Comparison of ENCODE assay signal across 17 cellular contexts in the genomic region with DNA sequence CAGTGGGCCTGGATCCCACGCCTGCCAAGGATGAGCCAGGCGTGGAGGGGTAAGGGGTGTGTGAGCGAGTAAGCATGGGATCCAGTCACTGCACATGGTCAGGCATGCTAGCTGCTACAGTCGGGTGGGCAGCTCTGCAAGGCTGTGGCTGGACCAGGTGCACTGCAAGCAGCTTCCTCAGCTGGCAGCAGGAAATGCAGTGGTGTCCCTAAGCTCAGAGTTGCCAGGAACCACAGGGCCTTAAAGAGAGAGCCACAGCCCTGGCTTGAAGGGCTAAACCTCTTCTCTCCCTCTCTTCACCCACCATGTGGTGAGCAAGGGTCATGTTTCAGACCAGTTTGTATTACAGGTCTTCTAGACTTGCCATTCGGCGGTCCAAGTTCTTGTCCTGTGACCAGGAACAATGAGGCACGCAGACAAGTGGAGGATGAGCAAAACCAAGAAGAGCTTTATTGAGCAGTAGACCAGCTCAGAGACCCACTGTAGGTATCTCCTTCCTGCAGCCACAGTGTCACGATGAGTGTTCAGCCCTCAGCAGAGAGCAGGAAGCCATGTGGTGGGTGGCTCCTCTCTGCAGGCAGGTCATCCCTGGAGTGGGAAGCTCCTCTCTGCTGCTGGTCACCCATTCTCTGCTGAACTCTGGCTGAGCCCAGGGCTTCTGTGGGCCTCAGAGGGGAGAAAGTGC.
DNase-seq lines count a peak whose midpoint lies in the region; ATAC-seq, FAIRE-seq and TF ChIP-seq lines count a peak whose summit lies in the region.
"Had no signal": no experiment of that assay in that cellular context is flagged by ENCODE, and none has a peak within 500 bp of the region (broad histone marks: within the 10 kb centered on the region; RNA-seq: fewer than 3 reads in every experiment).

No MANE protein-coding gene starts in this region.

- H3K4me3 Mint-ChIP-seq in activated CD4-positive, alpha-beta memory T cell treated with anti-CD3 and anti-CD28 coated beads, Interleukin-2, amount 10 ng/mL, durations not matched to agents 7 days and 5 days = no peak overlapping the region
- H3K4me3 Mint-ChIP-seq: naive B cell, T-cell had no signal

- WGBS in pancreas, 2 donors = 68 to 76% methylated on average over 8 of the region's 8 CpGs

- H3K9me3 Mint-ChIP-seq in activated CD4-positive, alpha-beta memory T cell treated with anti-CD3 and anti-CD28 coated beads, Interleukin-2, amount 10 ng/mL, durations not matched to agents 7 days and 5 days = peaks cover 7% of the 10 kb centered on the region

- H3K9me3 ChIP-seq in kidney (ENCODE audit: control insufficient read depth in 1 of 2, low read length in 2 of 2) (no peaks in the 10 kb centered on the region), pancreas (no peaks in the 10 kb centered on the region)
- H3K9me3 ChIP-seq: left ventricle myocardium inferior, psoas muscle, uterus had no signal

- POLR2A ChIA-PET in activated CD4-positive, alpha-beta memory T cell treated with anti-CD3 and anti-CD28 coated beads, Interleukin-2, amount 10 ng/mL, durations not matched to agents 7 days and 5 days (lab: Charles Lee) = no interaction called here

- ATAC-seq in GM18519 (IDR thresholded peaks at IDR 0.05; ENCODE audit: low FRiP score, unreplicated experiment) (peak; percentile 61), GM21529 (IDR thresholded peaks at IDR 0.05; ENCODE audit: unreplicated experiment) (peak; percentile 73), HG03175 (IDR thresholded peaks at IDR 0.05; ENCODE audit: unreplicated experiment) (peak; percentile 40), pancreas (no peak)
- ATAC-seq: psoas muscle had no signal

- H3K9ac ChIP-seq in kidney (ENCODE audit: low read length in 2 of 2) = no peak overlapping the region

- DNase-seq in kidney (peak; percentile 46), NCI-H1105 (lab: John Stamatoyannopoulos, UW) (no peak), pancreas (no peak), NCI-H2029 (lab: John Stamatoyannopoulos, UW) (no peak)
- DNase-seq in activated CD4-positive, alpha-beta memory T cell treated with anti-CD3 and anti-CD28 coated beads, Interleukin-2, amount 10 ng/mL, durations not matched to agents 7 days and 5 days = no peak
- DNase-seq: activated effector memory CD4-positive, alpha-beta T cell treated with Interleukin-2 at 50 U/mL for 16 hours; left ventricle myocardium inferior; naive B cell; psoas muscle; RPMI8226; stimulated activated naive CD4-positive, alpha-beta T cell treated with Interleukin-2 at 50 U/mL for 16 hours; T-cell; uterus had no signal

- no peaks in the 10 kb centered on the region for H3K4me1 ChIP-seq in kidney (ENCODE audit: control insufficient read depth in 1 of 2, insufficient read depth in 1 of 2, low read depth in 1 of 2, low read length in 2 of 2)
- no peaks in the 10 kb centered on the region for H3K4me1 ChIP-seq in pancreas
- H3K4me1 ChIP-seq: left ventricle myocardium inferior, psoas muscle, uterus had no signal

- H3K27ac ChIP-seq in kidney (ENCODE audit: low read depth in 2 of 2, low read length in 2 of 2) = no peak overlapping the region
- no peak overlapping the region for H3K27ac ChIP-seq in pancreas
- H3K27ac ChIP-seq: left ventricle myocardium inferior, psoas muscle, uterus had no signal

- H3K27me3 ChIP-seq in pancreas = no peaks in the 10 kb centered on the region
- H3K27me3 ChIP-seq: uterus had no signal

- TF ChIP-seq CTCF in kidney (IDR thresholded peaks at IDR 0.05; ENCODE audit: borderline replicate concordance, extremely low read depth, insufficient read depth) = no peak
- TF ChIP-seq CTCF in pancreas (IDR thresholded peaks at IDR 0.05) = no peak

- H3K4me3 ChIP-seq in kidney (ENCODE audit: low read length in 2 of 2) (no peak overlapping the region), pancreas (no peak overlapping the region)
- H3K4me3 ChIP-seq: left ventricle myocardium inferior, psoas muscle, uterus had no signal

- intact Hi-C loops in kidney (cut with DNase I) (no loop called here), pancreas (cut with DNase I) (no loop called here)

- H3K27ac Mint-ChIP-seq in activated CD4-positive, alpha-beta memory T cell treated with anti-CD3 and anti-CD28 coated beads, Interleukin-2, amount 10 ng/mL, durations not matched to agents 7 days and 5 days = no peak overlapping the region
- H3K27ac Mint-ChIP-seq: naive B cell, T-cell had no signal

- H3K36me3 ChIP-seq in kidney (ENCODE audit: control insufficient read depth in 1 of 2, insufficient read depth in 2 of 2, low read length in 2 of 2) = no peaks in the 10 kb centered on the region
- no peaks in the 10 kb centered on the region for H3K36me3 ChIP-seq in pancreas
- H3K36me3 ChIP-seq: left ventricle myocardium inferior, uterus had no signal

- FAIRE-seq in kidney (lab: Jason Lieb, UNC) (no peak), pancreas (lab: Jason Lieb, UNC) (no peak)
- FAIRE-seq: GM12891 had no signal

- no peaks in the 10 kb centered on the region for H3K4me1 Mint-ChIP-seq in activated CD4-positive, alpha-beta memory T cell treated with anti-CD3 and anti-CD28 coated beads, Interleukin-2, amount 10 ng/mL, durations not matched to agents 7 days and 5 days
- H3K4me1 Mint-ChIP-seq: naive B cell, T-cell had no signal

- no peaks in the 10 kb centered on the region for H3K27me3 Mint-ChIP-seq in activated CD4-positive, alpha-beta memory T cell treated with anti-CD3 and anti-CD28 coated beads, Interleukin-2, amount 10 ng/mL, durations not matched to agents 7 days and 5 days
- H3K27me3 Mint-ChIP-seq: naive B cell, T-cell had no signal

- CTCF ChIA-PET in activated CD4-positive, alpha-beta memory T cell treated with anti-CD3 and anti-CD28 coated beads, Interleukin-2, amount 10 ng/mL, durations not matched to agents 7 days and 5 days (lab: Charles Lee) = no interaction called here

- H3K36me3 Mint-ChIP-seq in activated CD4-positive, alpha-beta memory T cell treated with anti-CD3 and anti-CD28 coated beads, Interleukin-2, amount 10 ng/mL, durations not matched to agents 7 days and 5 days (ENCODE audit: low read depth) = no peaks in the 10 kb centered on the region
- H3K36me3 Mint-ChIP-seq: naive B cell, T-cell had no signal

Comparison
In these comparisons a context has a peak if more than half of its experiments do, and no peak if none do; other contexts are left out.
1. ATAC-seq: peak in GM18519 (single experiment), GM21529 (single experiment) and HG03175 (single experiment); none in pancreas (0 of 4).